Comparison of ENCODE assay signal across 24 cellular contexts in genomic region chr9:96345551-96345950, GRCh38. TPM values are rescaled to one million over a fixed set of nuclear protein-coding genes. Genes with fewer than 3 reads are reported as not detected.
DNase-seq lines count a peak whose midpoint lies in the region; ATAC-seq and TF ChIP-seq lines count a peak whose summit lies in the region.
"Had no signal": no experiment of that assay in that cellular context is flagged by ENCODE, and none has a peak within 500 bp of the region (broad histone marks: within the 10 kb centered on the region; RNA-seq: fewer than 3 reads in every experiment).

No MANE protein-coding gene starts in this region.

- WGBS in esophagus muscularis mucosa: 89% methylated on average over 9 of the region's 9 CpGs

- H3K4me1 ChIP-seq in BLaER1 treated with 17β-estradiol and CSF1 and Interleukin-3, amounts not matched to agents 10 nM and 100 nM: peaks cover 0 to 30% (median 17%) of the 10 kb centered on the region in 10 experiments; a peak in 12 of 20 replicates
- H3K4me1 ChIP-seq in PC-3 (ENCODE audit: insufficient read depth, low read length): peaks cover 16% of the 10 kb centered on the region
- peaks cover 19 to 43% (median 31%) of the 10 kb centered on the region in 4 donors for H3K4me1 ChIP-seq in esophagus muscularis mucosa

- no peak for TF ChIP-seq CTCF in PC-3 (conservative IDR thresholded peaks at IDR 0.05; ENCODE audit: low read depth, low read length)
- no peak for TF ChIP-seq CTCF in esophagus muscularis mucosa (IDR thresholded peaks at IDR 0.05)
- TF ChIP-seq CTCF in progenitor cell of endocrine pancreas (IDR thresholded peaks at IDR 0.05; ENCODE audit: unreplicated experiment): no peak

- CTCF ChIA-PET in PC-3 (lab: Charles Lee): no interaction called here
- CTCF ChIA-PET in activated CD8-positive, alpha-beta memory T cell treated with anti-CD3 and anti-CD28 coated beads, Interleukin-2, amount 10 ng/mL, durations not matched to agents 7 days and 5 days (lab: Charles Lee): no interaction called here

- no peaks in the 10 kb centered on the region for H3F3A ChIP-seq in PC-3 (ENCODE audit: low read length, unreplicated experiment)

- TF ChIP-seq EP300 in esophagus muscularis mucosa (IDR thresholded peaks at IDR 0.05): no peak

- no peaks in the 10 kb centered on the region for H4K20me1 ChIP-seq in BLaER1 treated with 17β-estradiol and CSF1 and Interleukin-3, amounts not matched to agents 10 nM and 100 nM
- no peaks in the 10 kb centered on the region for H4K20me1 ChIP-seq in PC-3 (ENCODE audit: low read length)

- peaks cover 0 to 13% (median 4%) of the 10 kb centered on the region in 11 experiments; a peak in 10 of 22 replicates for H3K9me3 ChIP-seq in BLaER1 treated with 17β-estradiol and CSF1 and Interleukin-3, amounts not matched to agents 10 nM and 100 nM (replicated peaks in 1 of 11)
- H3K9me3 ChIP-seq in PC-3 (ENCODE audit: low read length) (no peaks in the 10 kb centered on the region), esophagus muscularis mucosa (peaks cover 0 to 6% (median 0%) of the 10 kb centered on the region in 4 donors), T-helper 17 cell (ENCODE audit: control insufficient read depth, low read length, poor library complexity, severe bottlenecking) (no peaks in the 10 kb centered on the region)

- H3K4me2 ChIP-seq in BLaER1 treated with 17β-estradiol and CSF1 and Interleukin-3, amounts not matched to agents 10 nM and 100 nM: peak overlapping the region in 7 of 11 experiments; percentile 20 to 68 (median 47); a peak in 13 of 22 replicates
- H3K4me2 ChIP-seq in PC-3 (ENCODE audit: low read length): no peak overlapping the region

- no peaks in the 10 kb centered on the region for H3K27me3 Mint-ChIP-seq in progenitor cell of endocrine pancreas
- no peaks in the 10 kb centered on the region for H3K27me3 Mint-ChIP-seq in T-helper 17 cell
- H3K27me3 Mint-ChIP-seq in activated CD8-positive, alpha-beta memory T cell treated with anti-CD3 and anti-CD28 coated beads, Interleukin-2, amount 10 ng/mL, durations not matched to agents 7 days and 5 days: no peaks in the 10 kb centered on the region
- H3K27me3 Mint-ChIP-seq: activated CD4-positive, alpha-beta T cell treated with anti-CD3 and anti-CD28 coated beads, Interleukin-2, amount 10 ng/mL, durations not matched to agents 7 days and 5 days; CD8-positive, alpha-beta memory T cell; IgD-negative memory B cell; naive B cell; T-cell had no signal

- H2AFZ ChIP-seq in PC-3 (ENCODE audit: low read length): no peak overlapping the region
- H2AFZ ChIP-seq: GM23248 had no signal

- H3K36me3 ChIP-seq in BLaER1 treated with 17β-estradiol and CSF1 and Interleukin-3, amounts not matched to agents 10 nM and 100 nM: no peaks in the 10 kb centered on the region; a peak in 1 of 22 replicates
- H3K36me3 ChIP-seq in PC-3 (ENCODE audit: low read depth, low read length): no peaks in the 10 kb centered on the region
- H3K36me3 ChIP-seq in esophagus muscularis mucosa: peaks cover 6 to 35% (median 24%) of the 10 kb centered on the region in 4 donors

- H3K27ac Mint-ChIP-seq in progenitor cell of endocrine pancreas (peak overlapping the region; percentile 79), T-helper 17 cell (no peak overlapping the region)
- no peak overlapping the region for H3K27ac Mint-ChIP-seq in activated CD8-positive, alpha-beta memory T cell treated with anti-CD3 and anti-CD28 coated beads, Interleukin-2, amount 10 ng/mL, durations not matched to agents 7 days and 5 days
- H3K27ac Mint-ChIP-seq: activated CD4-positive, alpha-beta T cell treated with anti-CD3 and anti-CD28 coated beads, Interleukin-2, amount 10 ng/mL, durations not matched to agents 7 days and 5 days; activated naive CD4-positive, alpha-beta T cell treated with anti-CD3 and anti-CD28 coated beads for 36 hours; IgD-negative memory B cell; naive B cell; T-cell had no signal

- H3K27ac ChIP-seq in BLaER1 treated with 17β-estradiol and CSF1 and Interleukin-3, amounts not matched to agents 10 nM and 100 nM: no peak overlapping the region; a peak in 1 of 22 replicates
- H3K27ac ChIP-seq in PC-3 (ENCODE audit: low read length) (no peak overlapping the region), esophagus muscularis mucosa (replicated peaks in 1 of 4) (peak overlapping the region; percentile 48 to 71 (median 62)), caudate nucleus (ENCODE audit: low read depth, low read length) (no peak overlapping the region)
- H3K27ac ChIP-seq: GM23248 had no signal

- no peak overlapping the region for H3K4me3 ChIP-seq in BLaER1 treated with 17β-estradiol and CSF1 and Interleukin-3, amounts not matched to agents 10 nM and 100 nM
- no peak overlapping the region for H3K4me3 ChIP-seq in PC-3 (ENCODE audit: low read length)
- no peak overlapping the region for H3K4me3 ChIP-seq in esophagus muscularis mucosa
- H3K4me3 ChIP-seq: GM23248, skin epidermis had no signal

- H3K9ac ChIP-seq in BLaER1 treated with 17β-estradiol and CSF1 and Interleukin-3, amounts not matched to agents 10 nM and 100 nM: no peak overlapping the region
- H3K9ac ChIP-seq in PC-3 (ENCODE audit: low read length): no peak overlapping the region
- H3K9ac ChIP-seq: GM23248 had no signal

- H3K9me2 ChIP-seq in PC-3 (replicated peaks; ENCODE audit: low read length): no peaks in the 10 kb centered on the region

- POLR2A ChIA-PET in PC-3 (lab: Charles Lee; ENCODE audit: unreplicated experiment): no interaction called here

- DNase-seq in PC-3: no peak
- no peak for DNase-seq in esophagus muscularis mucosa (ENCODE audit: extremely low spot score)
- DNase-seq in progenitor cell of endocrine pancreas (ENCODE audit: low spot score, unreplicated experiment): no peak
- no peak for DNase-seq in caudate nucleus (lab: John Stamatoyannopoulos, UW)
- DNase-seq in T-helper 17 cell: no peak
- no peak for DNase-seq in OCI-M1 (lab: John Stamatoyannopoulos, UW)
- no peak for DNase-seq in activated CD8-positive, alpha-beta memory T cell treated with anti-CD3 and anti-CD28 coated beads, Interleukin-2, amount 10 ng/mL, durations not matched to agents 7 days and 5 days
- DNase-seq: activated CD4-positive, alpha-beta T cell treated with anti-CD3 and anti-CD28 coated beads, Interleukin-2, amount 10 ng/mL, durations not matched to agents 7 days and 5 days; activated naive CD4-positive, alpha-beta T cell treated with anti-CD3 and anti-CD28 coated beads for 36 hours; CD8-positive, alpha-beta memory T cell; cortex of kidney; GM23248; naive B cell; NCI-H187; NCI-H446 treated with DMSO at 0.1 percent for 48 hours; posterior cingulate gyrus; stimulated activated CD4-positive, alpha-beta T cell treated with anti-CD3 and anti-CD28 coated beads, Interleukin-4, amount 100 ng/mL, for 4 hours; T-cell had no signal

- H3K79me2 ChIP-seq in PC-3 (ENCODE audit: low read length): no peaks in the 10 kb centered on the region

- H3K4me3 Mint-ChIP-seq in progenitor cell of endocrine pancreas (ENCODE audit: low read depth) (no peak overlapping the region), T-helper 17 cell (no peak overlapping the region)
- H3K4me3 Mint-ChIP-seq in activated CD8-positive, alpha-beta memory T cell treated with anti-CD3 and anti-CD28 coated beads, Interleukin-2, amount 10 ng/mL, durations not matched to agents 7 days and 5 days: no peak overlapping the region
- H3K4me3 Mint-ChIP-seq: activated CD4-positive, alpha-beta T cell treated with anti-CD3 and anti-CD28 coated beads, Interleukin-2, amount 10 ng/mL, durations not matched to agents 7 days and 5 days; activated naive CD4-positive, alpha-beta T cell treated with anti-CD3 and anti-CD28 coated beads for 36 hours; CD8-positive, alpha-beta memory T cell; IgD-negative memory B cell; naive B cell; T-cell had no signal

- no peaks in the 10 kb centered on the region for H3K9me3 Mint-ChIP-seq in progenitor cell of endocrine pancreas (ENCODE audit: low read depth)
- H3K9me3 Mint-ChIP-seq in activated CD8-positive, alpha-beta memory T cell treated with anti-CD3 and anti-CD28 coated beads, Interleukin-2, amount 10 ng/mL, durations not matched to agents 7 days and 5 days (ENCODE audit: low read depth): no peaks in the 10 kb centered on the region
- H3K9me3 Mint-ChIP-seq: activated CD4-positive, alpha-beta T cell treated with anti-CD3 and anti-CD28 coated beads, Interleukin-2, amount 10 ng/mL, durations not matched to agents 7 days and 5 days; IgD-negative memory B cell had no signal

- peaks cover 19% of the 10 kb centered on the region for H3K36me3 Mint-ChIP-seq in progenitor cell of endocrine pancreas (ENCODE audit: insufficient read depth)
- peaks cover 5% of the 10 kb centered on the region for H3K36me3 Mint-ChIP-seq in T-helper 17 cell (ENCODE audit: low read depth)
- H3K36me3 Mint-ChIP-seq in activated CD8-positive, alpha-beta memory T cell treated with anti-CD3 and anti-CD28 coated beads, Interleukin-2, amount 10 ng/mL, durations not matched to agents 7 days and 5 days: no peaks in the 10 kb centered on the region

- no peaks in the 10 kb centered on the region for H3K27me3 ChIP-seq in BLaER1 treated with 17β-estradiol and CSF1 and Interleukin-3, amounts not matched to agents 10 nM and 100 nM
- H3K27me3 ChIP-seq in PC-3 (ENCODE audit: low read length) (no peaks in the 10 kb centered on the region), esophagus muscularis mucosa (no peaks in the 10 kb centered on the region)

- intact Hi-C loops in PC-3 (cut with micrococcal nuclease): no loop called here
- intact Hi-C loops in esophagus muscularis mucosa (cut with DNase I): no loop called here

- peaks cover 11% of the 10 kb centered on the region for H3K4me1 Mint-ChIP-seq in progenitor cell of endocrine pancreas (ENCODE audit: low read depth)
- H3K4me1 Mint-ChIP-seq in T-helper 17 cell: no peaks in the 10 kb centered on the region
- H3K4me1 Mint-ChIP-seq in activated CD8-positive, alpha-beta memory T cell treated with anti-CD3 and anti-CD28 coated beads, Interleukin-2, amount 10 ng/mL, durations not matched to agents 7 days and 5 days: no peaks in the 10 kb centered on the region
- H3K4me1 Mint-ChIP-seq: activated CD4-positive, alpha-beta T cell treated with anti-CD3 and anti-CD28 coated beads, Interleukin-2, amount 10 ng/mL, durations not matched to agents 7 days and 5 days; naive B cell; T-cell had no signal

- no peak for ATAC-seq in PC-3
- ATAC-seq in T-helper 17 cell: no peak
- ATAC-seq in activated CD8-positive, alpha-beta memory T cell treated with anti-CD3 and anti-CD28 coated beads, Interleukin-2, amount 10 ng/mL, durations not matched to agents 7 days and 5 days: no peak
- ATAC-seq: Right ventricle myocardium inferior, T-cell had no signal

- TF ChIP-seq POLR2A in esophagus muscularis mucosa (IDR thresholded peaks at IDR 0.05; ENCODE audit: low read depth): no peak

- BruUV-seq in PC-3 (replicated peaks; lab: Mats Ljungman, UMichigan): TSS peak; percentile 21

RNA-seq across cellular contexts. Expression of gene SLC35D2, which starts 38.0 kb away (rescaled TPM):
- 9.6 and 21.5 TPM in 2 replicates for total RNA-seq in PC-3 (2014; rRNA removed)
- 10 to 100 TPM; 20.5 to 29.5 (median 21.8) TPM for total RNA-seq in esophagus muscularis mucosa
- 52.6 and 60.9 TPM in 2 replicates for total RNA-seq in progenitor cell of endocrine pancreas
- 10 to 100 TPM; 23.5 to 31.7 TPM for total RNA-seq in T-helper 17 cell
- total RNA-seq in activated CD8-positive, alpha-beta memory T cell treated with anti-CD3 and anti-CD28 coated beads, Interleukin-2, amount 10 ng/mL, durations not matched to agents 7 days and 5 days: 1 to 10 TPM; 5.3 to 6.7 TPM

RNA-seq across cellular contexts. Expression of gene HSD17B3, which starts 43.6 kb away (rescaled TPM):
- total RNA-seq in PC-3 (2014; rRNA removed) (0.26 TPM in 1 of 2 replicates, not detected in the other), esophagus muscularis mucosa (under 1 TPM in 3 of 4 donors, not detected in 1; 0.83 to 0.98 (median 0.83) TPM), progenitor cell of endocrine pancreas (0.33 TPM in 1 of 2 replicates, not detected in the other), T-helper 17 cell (1 to 10 TPM; 1.1 to 1.2 TPM)
- total RNA-seq in activated CD8-positive, alpha-beta memory T cell treated with anti-CD3 and anti-CD28 coated beads, Interleukin-2, amount 10 ng/mL, durations not matched to agents 7 days and 5 days: under 1 TPM in 1 of 2 experiments, not detected in 1; 0.21 TPM
- total RNA-seq: activated naive CD4-positive, alpha-beta T cell treated with anti-CD3 and anti-CD28 coated beads for 36 hours; Daoy; glomerular endothelial cell; GM23248 had no signal

Comparison
In these comparisons a context has a peak if more than half of its experiments do, and no peak if none do; other contexts are left out.
1. H3K27ac ChIP-seq: peak in esophagus muscularis mucosa (4 of 4); none in BLaER1 treated with 17β-estradiol and CSF1 and Interleukin-3, amounts not matched to agents 10 nM and 100 nM (0 of 11), PC-3 (single experiment) and caudate nucleus (single experiment).